Comparison of ENCODE assay signal across 8 cellular contexts in the genomic region with DNA sequence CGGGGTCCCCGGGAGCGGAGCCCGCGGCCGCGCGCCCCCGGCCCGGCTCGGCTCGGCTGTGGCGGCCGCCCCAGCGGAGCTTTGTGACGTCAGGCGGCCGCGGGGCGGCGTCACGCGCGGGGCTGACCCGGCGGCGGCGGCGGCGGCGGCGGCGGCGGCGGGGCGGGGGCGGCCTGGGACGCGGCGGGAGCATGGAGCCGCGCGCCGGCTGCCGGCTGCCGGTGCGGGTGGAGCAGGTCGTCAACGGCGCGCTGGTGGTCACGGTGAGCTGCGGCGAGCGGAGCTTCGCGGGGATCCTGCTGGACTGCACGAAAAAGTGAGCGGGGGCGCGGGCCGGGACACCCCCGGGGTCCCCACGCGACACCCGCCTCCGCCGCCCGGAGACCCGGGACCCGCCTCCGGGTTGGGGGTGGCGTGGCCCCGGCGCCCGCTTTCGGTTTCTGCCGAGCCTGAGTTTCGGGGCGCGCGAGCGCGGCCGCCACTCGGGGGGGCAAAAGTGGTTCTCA. TPM values are rescaled to one million over a fixed set of nuclear protein-coding genes. Genes with fewer than 3 reads are reported as not detected.
DNase-seq lines count a peak whose midpoint lies in the region; ATAC-seq lines count a peak whose summit lies in the region.

A gene (plus strand): TSS at position 165 of the 506 bp plus-strand sequence. CDS start 27 bp downstream, at position 192.

- H3K9me3 Mint-ChIP-seq in activated CD4-positive, alpha-beta T cell treated with anti-CD3 and anti-CD28 coated beads, Interleukin-2, amount 10 ng/mL, durations not matched to agents 24 days and 14 days, result peaks cover 5% of the 10 kb centered on the region

- 0% methylated on average over 33 to 44 of the region's 86 CpGs for WGBS in mesodermal cell (ENCODE audit: insufficient coverage in 2 of 2), 2 experiments

- peaks cover 13% of the 10 kb centered on the region for H3K4me1 ChIP-seq in mesodermal cell (ENCODE audit: control insufficient read depth, insufficient read depth, low read length, poor library complexity, severe bottlenecking)

- no peaks in the 10 kb centered on the region for H3K9me3 ChIP-seq in mesodermal cell (ENCODE audit: control insufficient read depth, low read length)

- peak within 1 kb of the TSS; percentile 66 for H3K4me3 ChIP-seq in mesodermal cell (ENCODE audit: extremely low read depth, insufficient read depth, low read length, poor library complexity, severe bottlenecking)

- peak within 1 kb of the TSS; percentile 85 for H3K4me3 Mint-ChIP-seq in activated CD4-positive, alpha-beta T cell treated with anti-CD3 and anti-CD28 coated beads, Interleukin-2, amount 10 ng/mL, durations not matched to agents 24 days and 14 days

- peak within 1 kb of the TSS; percentile 84 for H3K27ac Mint-ChIP-seq in activated CD4-positive, alpha-beta T cell treated with anti-CD3 and anti-CD28 coated beads, Interleukin-2, amount 10 ng/mL, durations not matched to agents 24 days and 14 days

- peaks cover 6% of the 10 kb centered on the region for H3K27me3 Mint-ChIP-seq in activated CD4-positive, alpha-beta T cell treated with anti-CD3 and anti-CD28 coated beads, Interleukin-2, amount 10 ng/mL, durations not matched to agents 24 days and 14 days

- intact Hi-C loops in activated CD4-positive, alpha-beta T cell treated with anti-CD3 and anti-CD28 coated beads, Interleukin-2, amount 10 ng/mL, durations not matched to agents 24 days and 14 days (cut with micrococcal nuclease), result loop anchor here (2.0 to 10.0 kb wide), 2 partner anchors 50 to 138 kb away; a partner anchor contains a TSS

- H3K36me3 Mint-ChIP-seq in activated CD4-positive, alpha-beta T cell treated with anti-CD3 and anti-CD28 coated beads, Interleukin-2, amount 10 ng/mL, durations not matched to agents 24 days and 14 days (ENCODE audit: low read depth), result no peaks in the 10 kb centered on the region

- ATAC-seq in HG03521 (IDR thresholded peaks at IDR 0.05; ENCODE audit: unreplicated experiment), result peak; percentile 49
- ATAC-seq in stimulated activated naive CD8-positive, alpha-beta T cell treated with anti-CD3 and anti-CD28 coated beads, Interleukin-15, Interleukin-2, amounts not matched to agents 100 U/mL and 50 U/mL, for 24 hours, result peak; percentile 6

- no peaks in the 10 kb centered on the region for H3K36me3 ChIP-seq in mesodermal cell (ENCODE audit: control insufficient read depth, insufficient read depth, low read length)

- DNase-seq in stimulated activated CD4-positive, alpha-beta T cell treated with anti-CD3 and anti-CD28 coated beads, Interleukin-12 subunit alpha, Interleukin-12 subunit beta, amount 100 ng/mL, for 4 hours, result peak; percentile 58
- DNase-seq in stimulated activated CD4-positive, alpha-beta T cell treated with anti-CD3 and anti-CD28 coated beads, Interleukin-1b, Interleukin-23, amount 100 ng/mL, for 48 hours, result no peak
- DNase-seq in activated CD4-positive, alpha-beta T cell treated with anti-CD3 and anti-CD28 coated beads, Interleukin-2, amount 10 ng/mL, durations not matched to agents 24 days and 14 days, result peak; percentile 92
- DNase-seq in effector CD8-positive, alpha-beta T cell (lab: John Stamatoyannopoulos, UW), result peak; percentile 30
- DNase-seq in stimulated activated naive CD8-positive, alpha-beta T cell treated with anti-CD3 and anti-CD28 coated beads, Interleukin-15, Interleukin-2, amounts not matched to agents 100 U/mL and 50 U/mL, for 24 hours, result peak; percentile 66
- DNase-seq in SIG-M5 (lab: John Stamatoyannopoulos, UW), result no peak

- H3K4me1 Mint-ChIP-seq in activated CD4-positive, alpha-beta T cell treated with anti-CD3 and anti-CD28 coated beads, Interleukin-2, amount 10 ng/mL, durations not matched to agents 24 days and 14 days, result peaks cover 9% of the 10 kb centered on the region

- peak within 1 kb of the TSS; percentile 36 for H3K27ac ChIP-seq in mesodermal cell (ENCODE audit: low read depth, low read length, severe bottlenecking)

RNA-seq across cellular contexts. Expression of the gene that starts here (rescaled TPM):
- total RNA-seq in activated CD4-positive, alpha-beta T cell treated with anti-CD3 and anti-CD28 coated beads, Interleukin-2, amount 10 ng/mL, durations not matched to agents 24 days and 14 days, result 4.9 and 5.0 TPM in 2 replicates
- 12.4 TPM for polyA plus RNA-seq in mesodermal cell (2013, experiment 1 of 2)
- polyA plus RNA-seq in mesodermal cell (2013, experiment 2 of 2), result 10.1 TPM

Comparison
In these comparisons a context has a peak if more than half of its experiments do, and no peak if none do; other contexts are left out.
1. DNase-seq: peak in stimulated activated CD4-positive, alpha-beta T cell treated with anti-CD3 and anti-CD28 coated beads, Interleukin-12 subunit alpha, Interleukin-12 subunit beta, amount 100 ng/mL, for 4 hours (single experiment), activated CD4-positive, alpha-beta T cell treated with anti-CD3 and anti-CD28 coated beads, Interleukin-2, amount 10 ng/mL, durations not matched to agents 24 days and 14 days (single experiment), effector CD8-positive, alpha-beta T cell (single experiment) and stimulated activated naive CD8-positive, alpha-beta T cell treated with anti-CD3 and anti-CD28 coated beads, Interleukin-15, Interleukin-2, amounts not matched to agents 100 U/mL and 50 U/mL, for 24 hours (single experiment); none in stimulated activated CD4-positive, alpha-beta T cell treated with anti-CD3 and anti-CD28 coated beads, Interleukin-1b, Interleukin-23, amount 100 ng/mL, for 48 hours (single experiment) and SIG-M5 (single experiment).